In genomic region chr18:24296273-24296672, GRCh38 we compare ENCODE assay signal across 20 cellular contexts.
"Had no signal": no experiment of that assay in that cellular context is flagged by ENCODE, and none has a peak within 500 bp of the region (broad histone marks: within the 10 kb centered on the region; RNA-seq: fewer than 3 reads in every experiment).

No MANE protein-coding gene starts in this region.

- DNase-seq: dorsolateral prefrontal cortex; effector memory CD4-positive, alpha-beta T cell; heart right ventricle; hypothalamus; islet precursor cell; mammary epithelial cell; naive thymus-derived CD4-positive, alpha-beta T cell; nephron progenitor cell; sigmoid colon; stimulated activated CD4-positive, alpha-beta T cell treated with anti-CD3 and anti-CD28 coated beads, Interleukin-2, amount 100 ng/mL, for 24 hours; stimulated activated CD4-positive, alpha-beta T cell treated with anti-CD3 and anti-CD28 coated beads, Interleukin-4, amount 100 ng/mL, for 4 hours; stimulated activated naive B cell treated with anti-CD40 and anti-IgM and Interleukin-4, amounts not matched to agents 10 μg/mL and 1 μg/mL and 100 μg/mL, for 72 hours; stimulated activated naive CD8-positive, alpha-beta T cell treated with anti-CD3 and anti-CD28 coated beads, Interleukin-15, amount 100 ng/mL, for 72 hours; testis; upper lobe of right lung had no signal

- H3K9me3 ChIP-seq: heart right ventricle, sigmoid colon, testis, tibial nerve, upper lobe of right lung, vagina had no signal

- H3K27me3 ChIP-seq: dorsolateral prefrontal cortex, heart right ventricle, sigmoid colon, testis, tibial nerve, upper lobe of right lung, vagina had no signal

- H3K4me1 Mint-ChIP-seq: naive thymus-derived CD4-positive, alpha-beta T cell; nephron progenitor cell; stimulated activated naive CD8-positive, alpha-beta T cell treated with anti-CD3 and anti-CD28 coated beads, Interleukin-15, amount 100 ng/mL, for 72 hours had no signal

- H3K27ac Mint-ChIP-seq: naive thymus-derived CD4-positive, alpha-beta T cell; nephron progenitor cell; stimulated activated naive B cell treated with anti-CD40 and anti-IgM and Interleukin-4, amounts not matched to agents 10 μg/mL and 1 μg/mL and 100 μg/mL, for 72 hours; stimulated activated naive CD8-positive, alpha-beta T cell treated with anti-CD3 and anti-CD28 coated beads, Interleukin-15, amount 100 ng/mL, for 72 hours had no signal

- H3K4me3 ChIP-seq: dorsolateral prefrontal cortex, heart right ventricle, sigmoid colon, skin epidermis, testis, tibial nerve, upper lobe of right lung, vagina had no signal

- ATAC-seq: esophagus mucosa; heart right ventricle; left lobe of liver; naive thymus-derived CD4-positive, alpha-beta T cell; stimulated activated naive B cell treated with anti-CD40 and anti-IgM and Interleukin-4, amounts not matched to agents 10 μg/mL and 1 μg/mL and 100 μg/mL, for 72 hours; stimulated activated naive CD8-positive, alpha-beta T cell treated with anti-CD3 and anti-CD28 coated beads, Interleukin-15, amount 100 ng/mL, for 72 hours; upper lobe of right lung had no signal

- H3K27ac ChIP-seq: dorsolateral prefrontal cortex, heart right ventricle, sigmoid colon, skin epidermis, testis, tibial nerve, upper lobe of right lung, vagina had no signal

- H3K4me3 Mint-ChIP-seq: naive thymus-derived CD4-positive, alpha-beta T cell; nephron progenitor cell; stimulated activated naive B cell treated with anti-CD40 and anti-IgM and Interleukin-4, amounts not matched to agents 10 μg/mL and 1 μg/mL and 100 μg/mL, for 72 hours; stimulated activated naive CD8-positive, alpha-beta T cell treated with anti-CD3 and anti-CD28 coated beads, Interleukin-15, amount 100 ng/mL, for 72 hours had no signal

- H3K4me1 ChIP-seq: heart right ventricle, sigmoid colon, testis, tibial nerve, upper lobe of right lung, vagina had no signal

- H3K27me3 Mint-ChIP-seq: stimulated activated naive B cell treated with anti-CD40 and anti-IgM and Interleukin-4, amounts not matched to agents 10 μg/mL and 1 μg/mL and 100 μg/mL, for 72 hours; stimulated activated naive CD8-positive, alpha-beta T cell treated with anti-CD3 and anti-CD28 coated beads, Interleukin-15, amount 100 ng/mL, for 72 hours had no signal

- H3K36me3 ChIP-seq: heart right ventricle, sigmoid colon, tibial nerve, upper lobe of right lung, vagina had no signal
